ENCODE assay signal across 17 cellular contexts in genomic region chr12:81209001-81209400, GRCh38.
A peak's percentile ranks its signal among the peaks of the same experiment; 100 is the strongest.
DNase-seq lines count a peak whose midpoint lies in the region; ATAC-seq and TF ChIP-seq lines count a peak whose summit lies in the region.
"Had no signal": no experiment of that assay in that cellular context is flagged by ENCODE, and none has a peak within 500 bp of the region (broad histone marks: within the 10 kb centered on the region; RNA-seq: fewer than 3 reads in every experiment).

No MANE protein-coding gene starts in this region.

- peaks cover 60% of the 10 kb centered on the region for H3K4me1 ChIP-seq in GM23338 (ENCODE audit: insufficient read depth)
- peaks cover 28% of the 10 kb centered on the region for H3K4me1 ChIP-seq in adipocyte (ENCODE audit: control insufficient read depth, insufficient read depth, low read length)
- H3K4me1 ChIP-seq: BE2C had no signal

- H3K36me3 Mint-ChIP-seq in GM23338 (ENCODE audit: low read depth): no peaks in the 10 kb centered on the region
- H3K36me3 Mint-ChIP-seq: memory B cell, type B pancreatic cell had no signal

- H3K4me3 ChIP-seq in GM23338 (peak overlapping the region; percentile 33), adipocyte (ENCODE audit: low read length) (peak overlapping the region; percentile 46), fibroblast of the aortic adventitia (ENCODE audit: low read depth, low read length) (no peak overlapping the region)

- H3K27me3 ChIP-seq in GM23338 (ENCODE audit: insufficient read depth): no peaks in the 10 kb centered on the region
- H3K27me3 ChIP-seq in adipocyte (replicated peaks; ENCODE audit: control insufficient read depth, insufficient read depth, low read length): no peaks in the 10 kb centered on the region
- H3K27me3 ChIP-seq: BE2C, foreskin keratinocyte had no signal

- no peak for TF ChIP-seq CTCF in GM23338 (conservative IDR thresholded peaks at IDR 0.05; ENCODE audit: low read depth in 2 of 2)
- no peak for TF ChIP-seq CTCF in fibroblast of the aortic adventitia (IDR thresholded peaks at IDR 0.05; ENCODE audit: insufficient read depth, low read length)

- H3K9me3 ChIP-seq in adipocyte (ENCODE audit: control insufficient read depth, low read length): no peaks in the 10 kb centered on the region
- H3K9me3 ChIP-seq: BE2C had no signal

- H3K9me3 Mint-ChIP-seq in GM23338: no peaks in the 10 kb centered on the region
- H3K9me3 Mint-ChIP-seq: activated CD4-positive, alpha-beta memory T cell treated with anti-CD3 and anti-CD28 coated beads, Interleukin-2, amount 10 ng/mL, durations not matched to agents 7 days and 5 days; neural crest cell; type B pancreatic cell had no signal

- no peak for DNase-seq in GM23338 (ENCODE audit: low spot score)
- peak; percentile 67 for DNase-seq in adipocyte (ENCODE audit: low read depth)
- DNase-seq in fibroblast of the aortic adventitia (ENCODE audit: low read depth): peak; percentile 34
- peak; percentile 5 for DNase-seq in non-pigmented ciliary epithelial cell (ENCODE audit: low read depth)
- no peak for DNase-seq in NCI-H1417 treated with DMSO at 0.1 percent for 48 hours (lab: John Stamatoyannopoulos, UW)
- no peak for DNase-seq in COR-L47 (lab: John Stamatoyannopoulos, UW)
- DNase-seq in OCI-M2 (lab: John Stamatoyannopoulos, UW; ENCODE audit: unreplicated experiment): no peak
- DNase-seq: activated CD4-positive, alpha-beta memory T cell treated with anti-CD3 and anti-CD28 coated beads, Interleukin-2, amount 10 ng/mL, durations not matched to agents 7 days and 5 days; anterior cingulate cortex; BE2C; foreskin keratinocyte; H7; NCI-H1092 treated with DMSO at 0.1 percent for 48 hours; stimulated activated CD4-positive, alpha-beta T cell treated with anti-CD3 and anti-CD28 coated beads, Interleukin-4, amount 100 ng/mL, for 4 hours had no signal

- H3K27ac ChIP-seq in GM23338 (ENCODE audit: low read depth): no peak overlapping the region; the same call in 1 of the 2 replicates
- H3K27ac ChIP-seq: foreskin keratinocyte had no signal

- ATAC-seq in GM23338: no peak

- H3K27me3 Mint-ChIP-seq in GM23338 (ENCODE audit: insufficient read depth, low read depth, poor library complexity): peaks cover 2% of the 10 kb centered on the region
- H3K27me3 Mint-ChIP-seq: activated CD4-positive, alpha-beta memory T cell treated with anti-CD3 and anti-CD28 coated beads, Interleukin-2, amount 10 ng/mL, durations not matched to agents 7 days and 5 days; memory B cell; type B pancreatic cell had no signal

- H3F3A ChIP-seq in GM23338 (replicated peaks; ENCODE audit: low read depth): no peaks in the 10 kb centered on the region

- H3K9me2 ChIP-seq in GM23338 (ENCODE audit: insufficient read depth): no peaks in the 10 kb centered on the region

- no peaks in the 10 kb centered on the region for H3K79me2 ChIP-seq in GM23338 (replicated peaks; ENCODE audit: insufficient read depth)

- H3K36me3 ChIP-seq in GM23338 (ENCODE audit: insufficient read depth) (no peaks in the 10 kb centered on the region), adipocyte (ENCODE audit: control insufficient read depth, insufficient read depth, low read length, severe bottlenecking) (no peaks in the 10 kb centered on the region)
- H3K36me3 ChIP-seq: BE2C had no signal

- no peak overlapping the region for H3K4me3 Mint-ChIP-seq in GM23338
- H3K4me3 Mint-ChIP-seq: activated CD4-positive, alpha-beta memory T cell treated with anti-CD3 and anti-CD28 coated beads, Interleukin-2, amount 10 ng/mL, durations not matched to agents 7 days and 5 days; memory B cell; neural crest cell; type B pancreatic cell had no signal

- H2AFZ ChIP-seq in GM23338: no peak overlapping the region

- H3K9ac ChIP-seq in adipocyte (ENCODE audit: low read length): no peak overlapping the region

- H3K27ac Mint-ChIP-seq in GM23338: no peak overlapping the region
- H3K27ac Mint-ChIP-seq: activated CD4-positive, alpha-beta memory T cell treated with anti-CD3 and anti-CD28 coated beads, Interleukin-2, amount 10 ng/mL, durations not matched to agents 7 days and 5 days; memory B cell had no signal

- peaks cover 68% of the 10 kb centered on the region for H3K4me1 Mint-ChIP-seq in GM23338
- H3K4me1 Mint-ChIP-seq: activated CD4-positive, alpha-beta memory T cell treated with anti-CD3 and anti-CD28 coated beads, Interleukin-2, amount 10 ng/mL, durations not matched to agents 7 days and 5 days; memory B cell had no signal

- H3K4me2 ChIP-seq in GM23338: peak overlapping the region; percentile 50

- H4K20me1 ChIP-seq in GM23338 (replicated peaks; ENCODE audit: insufficient read depth): no peaks in the 10 kb centered on the region

TF ChIP-seq in GM23338, 12 proteins besides CTCF, POLR2A, EP300 and RAD21 (continues in another document):
- no peak for TF ChIP-seq STAT1 (IDR thresholded peaks at IDR 0.05; ENCODE audit: unreplicated experiment)
- no peak for TF ChIP-seq ZNF462 (CRISPR knock-in tag; IDR thresholded peaks at IDR 0.05)
- no peak for TF ChIP-seq ZNF331 (CRISPR knock-in tag; IDR thresholded peaks at IDR 0.05; ENCODE audit: low read depth)
- no peak for TF ChIP-seq EZH2 (IDR thresholded peaks at IDR 0.05; ENCODE audit: low read depth, unreplicated experiment)
- TF ChIP-seq JUNB (IDR thresholded peaks at IDR 0.05; ENCODE audit: unreplicated experiment): no peak
- TF ChIP-seq NANOG (IDR thresholded peaks at IDR 0.05; ENCODE audit: borderline replicate concordance): no peak
- TF ChIP-seq POLR2AphosphoS5 (IDR thresholded peaks at IDR 0.05; ENCODE audit: low read depth): no peak
- TF ChIP-seq EZH2phosphoT487 (IDR thresholded peaks at IDR 0.05; ENCODE audit: unreplicated experiment): no peak

Comparison
In these comparisons a context has a peak if more than half of its experiments do, and no peak if none do; other contexts are left out.
1. DNase-seq: peak in adipocyte (single experiment), fibroblast of the aortic adventitia (single experiment) and non-pigmented ciliary epithelial cell (single experiment); none in GM23338 (single experiment), NCI-H1417 treated with DMSO at 0.1 percent for 48 hours (single experiment), COR-L47 (single experiment) and OCI-M2 (single experiment).